Comparison of ENCODE assay signal across 11 cellular contexts in genomic region chr1:164446020-164446419, GRCh38.
"Had no signal": no experiment of that assay in that cellular context is flagged by ENCODE, and none has a peak within 500 bp of the region (broad histone marks: within the 10 kb centered on the region; RNA-seq: fewer than 3 reads in every experiment).

No MANE protein-coding gene starts in this region.

- ATAC-seq: HCT116, HepG2 had no signal

- H3K36me3 ChIP-seq: HAP-1 had no signal

- H3K9ac ChIP-seq: GM23248, KMS-11 had no signal

- H3K4me1 ChIP-seq: HAP-1 had no signal

- H3K4me1 Mint-ChIP-seq: IgD-negative memory B cell had no signal

- H3K4me3 ChIP-seq: GM23248, HAP-1 had no signal

- H3K4me3 Mint-ChIP-seq: HFFc6, IgD-negative memory B cell had no signal

- H3K9me3 Mint-ChIP-seq: HFFc6 had no signal

- H2AFZ ChIP-seq: GM23248 had no signal

- H3K27ac Mint-ChIP-seq: HFFc6, IgD-negative memory B cell had no signal

- FAIRE-seq: HepG2 had no signal

- H3K27ac ChIP-seq: GM23248, HL-60, KMS-11 had no signal

- H3K36me3 Mint-ChIP-seq: IgD-negative memory B cell had no signal

- H3K9me3 ChIP-seq: HAP-1 had no signal

- H3K27me3 Mint-ChIP-seq: IgD-negative memory B cell had no signal

- DNase-seq: GM23248, GOT3, H7, HFFc6, KBM-7 had no signal

- H3K4me2 ChIP-seq: KMS-11 had no signal
